Comparison of ENCODE assay signal across 15 cellular contexts in genomic region chr1:235027076-235027861, GRCh38.
"Had no signal": no experiment of that assay in that cellular context is flagged by ENCODE, and none has a peak within 500 bp of the region (broad histone marks: within the 10 kb centered on the region; RNA-seq: fewer than 3 reads in every experiment).

No MANE protein-coding gene starts in this region.

- DNase-seq: activated CD4-positive, alpha-beta T cell treated with anti-CD3 and anti-CD28 coated beads, Interleukin-2, amount 50 U/mL, for 4 hours; dorsolateral prefrontal cortex; glutamatergic neuron; immature natural killer cell; lower lobe of right lung; naive B cell; right cardiac atrium; SW 1271; thyroid gland had no signal

- FAIRE-seq: astrocyte, urothelium cell line had no signal

- H3K4me3 ChIP-seq: dorsolateral prefrontal cortex, lower lobe of right lung, thyroid gland had no signal

- H3K36me3 ChIP-seq: lower lobe of right lung, thyroid gland had no signal

- H3K4me1 ChIP-seq: lower lobe of right lung had no signal

- H3K27ac Mint-ChIP-seq: activated T-helper 2 cell treated with anti-CD3 and anti-CD28 coated beads, Interferon-gamma antibody, Interleukin-2, Interleukin-4, amounts not matched to agents 10 μg/mL and 5 μg/mL and 100 μg/mL, durations not matched to agents 14 hours and 24 hours and 36 hours; immature natural killer cell; progenitor cell of endocrine pancreas; T-helper 2 cell treated with Interferon-gamma antibody and Interleukin-4, amounts not matched to agents 5 μg/mL and 100 μg/mL, for 36 hours had no signal

- H3K4me3 Mint-ChIP-seq: immature natural killer cell; naive B cell; T-helper 2 cell treated with Interferon-gamma antibody and Interleukin-4, amounts not matched to agents 5 μg/mL and 100 μg/mL, for 36 hours had no signal

- ATAC-seq: activated CD4-positive, CD25-positive, alpha-beta regulatory T cell treated with anti-CD3 and anti-CD28 coated beads, Interleukin-2, amount 50 U/mL, for 24 hours; lower lobe of right lung; right cardiac atrium had no signal

- H3K27ac ChIP-seq: dorsolateral prefrontal cortex, lower lobe of right lung, thyroid gland had no signal

- H3K27me3 Mint-ChIP-seq: naive B cell, progenitor cell of endocrine pancreas had no signal

- H3K27me3 ChIP-seq: dorsolateral prefrontal cortex, thyroid gland had no signal

- H3K36me3 Mint-ChIP-seq: naive B cell had no signal

- H3K9me3 ChIP-seq: lower lobe of right lung, thyroid gland had no signal
